ENCODE assay signal across 26 cellular contexts in the genomic region with DNA sequence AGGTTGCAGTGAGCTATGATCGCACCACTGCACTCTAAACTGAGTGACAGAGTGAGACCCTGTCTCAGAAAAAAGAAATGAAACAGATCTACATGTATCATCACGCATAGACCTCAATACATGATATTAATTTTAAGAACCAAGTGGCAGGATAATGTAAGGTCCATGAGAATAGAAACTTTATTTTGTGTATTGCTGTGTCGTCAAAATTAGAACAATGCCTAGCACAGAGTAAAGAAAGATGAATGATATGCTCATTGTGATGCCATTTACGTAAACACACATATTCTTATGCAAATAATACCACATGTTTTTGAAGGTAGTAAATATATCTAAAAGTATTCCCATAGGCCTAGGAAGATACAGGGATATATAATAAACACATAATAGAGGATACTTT.
"Had no signal": no experiment of that assay in that cellular context is flagged by ENCODE, and none has a peak within 500 bp of the region (broad histone marks: within the 10 kb centered on the region; RNA-seq: fewer than 3 reads in every experiment).

No MANE protein-coding gene starts in this region.

- DNase-seq: colonic mucosa; cortex of kidney; effector CD8-positive, alpha-beta T cell; effector memory CD8-positive, alpha-beta T cell; endodermal cell; erythroblast; esophagus squamous epithelium; foreskin fibroblast; foreskin melanocyte; gastrocnemius medialis; glutamatergic neuron; head of caudate nucleus; heart right ventricle; hippocampal formation; left cardiac atrium; left lung; left ventricle myocardium superior; lower lobe of right lung; mesenchymal stem cell; mucosa of descending colon; naive B cell had no signal

- H3K9me3 ChIP-seq: colonic mucosa, esophagus squamous epithelium, gastrocnemius medialis, heart right ventricle, left lung, lower lobe of right lung, mucosa of descending colon had no signal

- FAIRE-seq: endometrium, islet of Langerhans, keratinocyte had no signal

- H3K4me3 ChIP-seq: colonic mucosa, esophagus squamous epithelium, gastrocnemius medialis, heart right ventricle, left lung, lower lobe of right lung, mucosa of descending colon had no signal

- H3K4me1 ChIP-seq: colonic mucosa had no signal

- H3K36me3 ChIP-seq: colonic mucosa, esophagus squamous epithelium, gastrocnemius medialis, heart right ventricle, left lung, lower lobe of right lung had no signal

- H3K27ac ChIP-seq: colonic mucosa, epithelial cell of prostate, esophagus squamous epithelium, gastrocnemius medialis, heart right ventricle, left lung, lower lobe of right lung had no signal

- ATAC-seq: effector memory CD8-positive, alpha-beta T cell; esophagus mucosa; gastrocnemius medialis; heart right ventricle; left cardiac atrium; left lung; left ventricle myocardium superior; lower lobe of right lung; mucosa of descending colon had no signal

- H3K27me3 ChIP-seq: colonic mucosa, esophagus squamous epithelium, gastrocnemius medialis, heart right ventricle, left lung had no signal
